ENCODE assay signal across 1 cellular context in genomic region chr2:131152065-131152464, GRCh38.
TF ChIP-seq lines count a peak whose summit lies in the region.

No MANE protein-coding gene starts in this region.

TF ChIP-seq in WTC11, 78 proteins besides CTCF, POLR2A, EP300 and RAD21 (continued from another document):
- no peak for TF ChIP-seq AR (CRISPR knock-in tag; IDR thresholded peaks at IDR 0.05)
- no peak for TF ChIP-seq CBFB (CRISPR knock-in tag; IDR thresholded peaks at IDR 0.05; ENCODE audit: low read depth)
- no peak for TF ChIP-seq TCF7 (CRISPR knock-in tag; IDR thresholded peaks at IDR 0.05; ENCODE audit: low read depth)
- TF ChIP-seq SP1 (CRISPR knock-in tag; conservative IDR thresholded peaks at IDR 0.05), result no peak
- no peak for TF ChIP-seq MXD4 (CRISPR knock-in tag; IDR thresholded peaks at IDR 0.05; ENCODE audit: borderline replicate concordance)
- no peak for TF ChIP-seq ZNF396 (CRISPR knock-in tag; IDR thresholded peaks at IDR 0.05; ENCODE audit: borderline replicate concordance)
- TF ChIP-seq ZNF671 (CRISPR knock-in tag; IDR thresholded peaks at IDR 0.05), result no peak
- no peak for TF ChIP-seq MLX (CRISPR knock-in tag; IDR thresholded peaks at IDR 0.05)
- TF ChIP-seq ATF3 (CRISPR knock-in tag; conservative IDR thresholded peaks at IDR 0.05), result no peak
- no peak for TF ChIP-seq IRF2 (CRISPR knock-in tag; IDR thresholded peaks at IDR 0.05; ENCODE audit: borderline replicate concordance, low read depth)
